29 cellular contexts compared by ENCODE assay signal in the genomic region with DNA sequence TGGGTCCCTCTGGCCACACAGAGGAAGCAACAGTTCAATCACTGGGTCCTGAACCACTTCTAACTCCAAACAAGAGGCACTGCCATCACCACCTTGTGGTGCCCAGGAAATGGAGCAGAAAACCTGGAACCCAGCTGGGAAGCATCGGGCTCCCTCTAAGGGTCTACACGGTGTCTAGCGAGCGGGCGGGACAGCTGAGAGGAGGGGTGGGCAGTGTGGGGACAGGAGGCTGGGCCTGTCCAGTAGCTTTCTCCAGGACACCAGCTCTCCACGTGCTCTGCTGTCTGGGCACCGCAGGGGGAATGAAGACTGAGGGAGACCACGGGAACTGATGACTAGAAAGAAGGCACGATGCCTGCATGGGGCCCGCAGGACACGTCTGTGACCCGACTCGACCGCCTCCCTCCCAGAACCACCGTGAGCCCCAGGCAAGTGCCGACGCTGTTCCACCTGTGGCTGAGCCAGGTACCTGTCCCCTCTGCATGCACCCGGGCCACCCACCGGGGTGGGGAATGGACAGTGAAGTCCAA.
"Had no signal": no experiment of that assay in that cellular context is flagged by ENCODE, and none has a peak within 500 bp of the region (broad histone marks: within the 10 kb centered on the region; RNA-seq: fewer than 3 reads in every experiment).

No MANE protein-coding gene starts in this region.

- H3K27ac Mint-ChIP-seq: activated CD4-positive, alpha-beta memory T cell treated with anti-CD3 and anti-CD28 coated beads for 36 hours; activated CD4-positive, alpha-beta T cell treated with anti-CD3 and anti-CD28 coated beads, Interleukin-2, amount 10 ng/mL, durations not matched to agents 24 days and 14 days; activated naive CD8-positive, alpha-beta T cell treated with anti-CD3 and anti-CD28 coated beads, Interleukin-2, amount 50 U/mL, for 24 hours; T-helper 1 cell treated with Interleukin-12 subunit alpha and Interleukin-12 subunit beta and Interleukin-4 antibody, amounts not matched to agents 30 μg/mL and 1 μg/mL, for 36 hours had no signal

- H3K9me3 ChIP-seq: ascending aorta, body of pancreas, SJCRH30, SK-N-SH had no signal

- H3K4me3 ChIP-seq: ascending aorta, body of pancreas, SJCRH30 had no signal

- H3K4me3 Mint-ChIP-seq: activated CD4-positive, alpha-beta memory T cell treated with anti-CD3 and anti-CD28 coated beads for 36 hours; activated CD4-positive, alpha-beta T cell treated with anti-CD3 and anti-CD28 coated beads, Interleukin-2, amount 10 ng/mL, durations not matched to agents 24 days and 14 days; activated naive CD8-positive, alpha-beta T cell treated with anti-CD3 and anti-CD28 coated beads, Interleukin-2, amount 50 U/mL, for 24 hours; activated T-cell treated with anti-CD3 and anti-CD28 coated beads, Interleukin-2, amount 50 U/mL, for 4 hours; T-helper 1 cell treated with Interleukin-12 subunit alpha and Interleukin-12 subunit beta and Interleukin-4 antibody, amounts not matched to agents 30 μg/mL and 1 μg/mL, for 36 hours; WTC11 had no signal

- H3K4me2 ChIP-seq: SK-N-SH had no signal

- H3K36me3 Mint-ChIP-seq: activated CD4-positive, alpha-beta memory T cell treated with anti-CD3 and anti-CD28 coated beads for 36 hours; activated naive CD4-positive, alpha-beta T cell treated with anti-CD3 and anti-CD28 coated beads, Interleukin-2, amount 50 U/mL, for 72 hours had no signal

- H3K27me3 Mint-ChIP-seq: activated CD4-positive, alpha-beta memory T cell treated with anti-CD3 and anti-CD28 coated beads for 36 hours; activated CD4-positive, alpha-beta T cell treated with anti-CD3 and anti-CD28 coated beads, Interleukin-2, amount 10 ng/mL, durations not matched to agents 24 days and 14 days; activated naive CD8-positive, alpha-beta T cell treated with anti-CD3 and anti-CD28 coated beads, Interleukin-2, amount 50 U/mL, for 24 hours had no signal

- H3K9me3 Mint-ChIP-seq: activated CD4-positive, alpha-beta memory T cell treated with anti-CD3 and anti-CD28 coated beads for 36 hours; activated CD4-positive, alpha-beta T cell treated with anti-CD3 and anti-CD28 coated beads, Interleukin-2, amount 10 ng/mL, durations not matched to agents 24 days and 14 days; activated naive CD4-positive, alpha-beta T cell treated with anti-CD3 and anti-CD28 coated beads, Interleukin-2, amount 50 U/mL, for 72 hours; activated naive CD8-positive, alpha-beta T cell treated with anti-CD3 and anti-CD28 coated beads, Interleukin-2, amount 50 U/mL, for 24 hours; activated T-cell treated with anti-CD3 and anti-CD28 coated beads, Interleukin-2, amount 50 U/mL, for 4 hours; T-helper 1 cell treated with Interleukin-12 subunit alpha and Interleukin-12 subunit beta and Interleukin-4 antibody, amounts not matched to agents 30 μg/mL and 1 μg/mL, for 36 hours; WTC11 had no signal

- H3K36me3 ChIP-seq: SJCRH30 had no signal

- H3K27ac ChIP-seq: ascending aorta, RWPE1, SJCRH30 had no signal

- H3K9ac ChIP-seq: SK-N-SH had no signal

- H3K4me1 ChIP-seq: ascending aorta, SJCRH30 had no signal

- H3K27me3 ChIP-seq: ascending aorta, body of pancreas, SJCRH30 had no signal

- DNase-seq: activated CD4-positive, alpha-beta memory T cell treated with anti-CD3 and anti-CD28 coated beads for 36 hours; activated CD4-positive, alpha-beta T cell treated with anti-CD3 and anti-CD28 coated beads, Interleukin-2, amount 10 ng/mL, durations not matched to agents 24 days and 14 days; activated CD4-positive, CD25-positive, alpha-beta regulatory T cell treated with anti-CD3 and anti-CD28 coated beads, Interleukin-2, amount 50 U/mL, for 72 hours; activated CD8-positive, alpha-beta memory T cell treated with anti-CD3 and anti-CD28 coated beads for 24 hours; activated effector memory CD4-positive, alpha-beta T cell treated with anti-CD3 and anti-CD28 coated beads, Interleukin-2, amount 50 U/mL, for 16 hours; activated naive CD4-positive, alpha-beta T cell treated with Interleukin-2 at 50 U/mL for 16 hours; activated naive CD8-positive, alpha-beta T cell treated with anti-CD3 and anti-CD28 coated beads, Interleukin-2, amount 50 U/mL, for 24 hours; activated T-cell treated with anti-CD3 and anti-CD28 coated beads, Interleukin-2, amount 50 U/mL, for 4 hours; amniotic stem cell; body of pancreas; central memory CD4-positive, alpha-beta T cell; MM.1S; NCI-H1105; NCI-H1436; NCI-H1694 treated with DMSO at 0.1 percent for 48 hours; NCI-H2029 treated with DMSO at 0.1 percent for 48 hours; NCI-H345; NCI-H510A; NCI-H526 treated with DMSO at 0.1 percent for 48 hours; NCI-H82; OCI-M1; Right ventricle myocardium superior; SK-N-SH had no signal
